8 cellular contexts compared by ENCODE assay signal in genomic region chr15:65981837-65982696, GRCh38.
DNase-seq lines count a peak whose midpoint lies in the region; ATAC-seq and TF ChIP-seq lines count a peak whose summit lies in the region.

No MANE protein-coding gene starts in this region.

- no peaks in the 10 kb centered on the region for H3K36me3 ChIP-seq in brain microvascular endothelial cell (replicated peaks)
- H3K36me3 ChIP-seq in mesodermal cell (ENCODE audit: control insufficient read depth, insufficient read depth, low read length) = no peaks in the 10 kb centered on the region

- H3K4me3 ChIP-seq in brain microvascular endothelial cell (ENCODE audit: low read depth, low read length) (no peak overlapping the region), mesodermal cell (ENCODE audit: extremely low read depth, insufficient read depth, low read length, poor library complexity, severe bottlenecking) (peak overlapping the region; percentile 11)

- peaks cover 37% of the 10 kb centered on the region for H3K27me3 ChIP-seq in brain microvascular endothelial cell (replicated peaks)

- in situ Hi-C loops in brain microvascular endothelial cell (cut with HindIII; ENCODE audit: low pct_ligation_motif_present, low sequenced_read_pairs) = no loop called here

- POLR2A ChIA-PET in GM10248 (lab: Yijun Ruan, JAX) = no interaction called here

- H3K4me1 ChIP-seq in mesodermal cell (ENCODE audit: control insufficient read depth, insufficient read depth, low read length, poor library complexity, severe bottlenecking) = no peaks in the 10 kb centered on the region

- H3K27ac ChIP-seq in brain microvascular endothelial cell (no peak overlapping the region), mesodermal cell (ENCODE audit: low read depth, low read length, severe bottlenecking) (no peak overlapping the region)

- peak; percentile 47 for TF ChIP-seq CTCF in GM10248 (IDR thresholded peaks at IDR 0.05; ENCODE audit: control extremely low read depth, extremely low read depth, low read depth, missing control alignments)
- TF ChIP-seq CTCF in brain microvascular endothelial cell (IDR thresholded peaks at IDR 0.05; ENCODE audit: low read depth, low read length, missing control alignments) = peak; percentile 11

- CTCF ChIA-PET in GM10248 (lab: Yijun Ruan, JAX) = interaction anchor here (1.2 to 3.3 kb wide), 8 partner anchors 7 to 306 kb away, joined by 3 to 10 read pairs (median 3); no protein-coding TSS in a partner anchor

- 5 to 7% methylated on average over 37 to 38 of the region's 43 CpGs for WGBS in mesodermal cell (ENCODE audit: insufficient coverage in 2 of 2), 2 experiments

- peak; percentile 67 for DNase-seq in GM10248 (ENCODE audit: extremely low spot score)
- DNase-seq in T-helper 1 cell = peak in 4 of 5 donors; percentile 22 to 50 (median 42)
- DNase-seq in brain microvascular endothelial cell = no peak
- peak; percentile 22 to 33 for DNase-seq in stimulated activated CD8-positive, alpha-beta memory T cell treated with anti-CD3 and anti-CD28 coated beads, Interleukin-7, amount 100 ng/mL, for 48 hours (ENCODE audit: extremely low read depth in 1 of 2, low read depth in 1 of 2)
- no peak for DNase-seq in SKM-1 treated with dmso at 0.1 percent for 144 hours (lab: John Stamatoyannopoulos, UW; ENCODE audit: unreplicated experiment)
- no peak for DNase-seq in cortex of kidney (lab: John Stamatoyannopoulos, UW)

- no peaks in the 10 kb centered on the region for H3K9me3 ChIP-seq in mesodermal cell (ENCODE audit: control insufficient read depth, low read length)

- ATAC-seq in HG03108 (IDR thresholded peaks at IDR 0.05; ENCODE audit: unreplicated experiment) = peak; percentile 76

Comparison
In these comparisons a context has a peak if more than half of its experiments do, and no peak if none do; other contexts are left out.
1. DNase-seq: peak in GM10248 (single experiment), T-helper 1 cell (4 of 5) and stimulated activated CD8-positive, alpha-beta memory T cell treated with anti-CD3 and anti-CD28 coated beads, Interleukin-7, amount 100 ng/mL, for 48 hours (2 of 2); none in brain microvascular endothelial cell (single experiment), SKM-1 treated with dmso at 0.1 percent for 144 hours (single experiment) and cortex of kidney (single experiment).